Comparison of ENCODE assay signal across 10 cellular contexts in the genomic region with DNA sequence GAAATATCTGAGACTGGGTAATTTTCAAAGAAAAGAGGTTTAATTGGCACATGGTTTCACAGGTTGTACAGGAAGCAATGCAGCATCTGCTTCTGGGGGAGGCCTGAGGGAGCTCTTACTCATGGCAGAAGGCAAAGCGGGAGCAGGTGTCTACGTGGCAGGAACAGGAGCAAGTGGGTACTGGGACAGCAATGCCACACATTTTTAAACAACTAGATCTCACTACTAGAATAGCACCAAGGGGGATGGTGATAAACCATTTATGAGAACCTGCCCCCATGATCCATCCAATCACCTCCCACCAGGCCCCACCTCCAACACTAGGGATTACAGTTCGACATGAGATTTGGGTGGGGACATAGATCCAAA. TPM values are rescaled to one million over a fixed set of nuclear protein-coding genes. Genes with fewer than 3 reads are reported as not detected.
A peak's percentile ranks its signal among the peaks of the same experiment; 100 is the strongest.
DNase-seq lines count a peak whose midpoint lies in the region; ATAC-seq and TF ChIP-seq lines count a peak whose summit lies in the region.
"Had no signal": no experiment of that assay in that cellular context is flagged by ENCODE, and none has a peak within 500 bp of the region (broad histone marks: within the 10 kb centered on the region; RNA-seq: fewer than 3 reads in every experiment).

No MANE protein-coding gene starts in this region.

- H4K20me1 ChIP-seq in SK-N-SH (ENCODE audit: insufficient read depth) = no peaks in the 10 kb centered on the region

- H3K9ac ChIP-seq in SK-N-SH = no peak overlapping the region

- DNase-seq in SK-N-SH = no peak
- DNase-seq in activated T-helper 9 cell treated with anti-CD3 and anti-CD28 coated beads, Interleukin-2, amount 50 U/mL, for 16 hours (ENCODE audit: low read depth) = peak; percentile 3
- peak; percentile 8 to 18 for DNase-seq in stimulated activated CD4-positive, alpha-beta T cell treated with anti-CD3 and anti-CD28 coated beads, Interleukin-4, amount 100 ng/mL, for 4 hours
- DNase-seq in NCI-H345 (lab: John Stamatoyannopoulos, UW) = no peak
- no peak for DNase-seq in NCI-H2081 (lab: John Stamatoyannopoulos, UW)

- no peak for TF ChIP-seq CTCF in SK-N-SH (IDR thresholded peaks at IDR 0.05)

- POLR2A ChIA-PET in SK-N-SH (lab: Yijun Ruan, JAX) = no interaction called here

- H3K4me2 ChIP-seq in SK-N-SH = no peak overlapping the region
- H3K4me2 ChIP-seq: A549 had no signal

- no peaks in the 10 kb centered on the region for H3K79me2 ChIP-seq in SK-N-SH (ENCODE audit: insufficient read depth)

- TF ChIP-seq RAD21 in SK-N-SH (IDR thresholded peaks at IDR 0.05; ENCODE audit: low read length) = no peak

- no peak for TF ChIP-seq EP300 in SK-N-SH (IDR thresholded peaks at IDR 0.05; ENCODE audit: borderline replicate concordance in 1 of 2, low read depth in 1 of 2, low read length in 1 of 2)

- 69% methylated on average over 3 of the region's 3 CpGs for WGBS in SK-N-SH (ENCODE audit: low lambda C conversion rate)

- peaks cover 12% of the 10 kb centered on the region for H3F3A ChIP-seq in SK-N-SH (replicated peaks; ENCODE audit: insufficient read depth)

- peaks cover 0 to 12% of the 10 kb centered on the region in 2 experiments; a peak in 2 of 4 replicates for H3K4me1 ChIP-seq in SK-N-SH (ENCODE audit: control insufficient read depth in 1 of 2, insufficient read depth in 2 of 2, low read depth in 1 of 2, low read length in 1 of 2)
- H3K4me1 ChIP-seq: A549 had no signal

- H3K4me3 ChIP-seq in SK-N-SH (ENCODE audit: low read depth in 2 of 2, low read length in 1 of 2) = no peak overlapping the region
- H3K4me3 ChIP-seq: A549, heart left ventricle had no signal

- peak overlapping the region; percentile 84 for H2AFZ ChIP-seq in SK-N-SH (ENCODE audit: low read depth)

- H3K36me3 ChIP-seq in SK-N-SH (replicated peaks in 1 of 2; ENCODE audit: control insufficient read depth in 1 of 2, insufficient read depth in 2 of 2, low read length in 1 of 2) = no peaks in the 10 kb centered on the region
- H3K36me3 ChIP-seq: heart left ventricle had no signal

- no peaks in the 10 kb centered on the region for H3K9me2 ChIP-seq in SK-N-SH

- peak overlapping the region in 1 of 2 experiments; percentile 64; a peak in 2 of 4 replicates for H3K27ac ChIP-seq in SK-N-SH (ENCODE audit: low read depth in 2 of 2, low read length in 1 of 2)
- H3K27ac ChIP-seq: A549 had no signal

- H3K27me3 ChIP-seq in SK-N-SH (ENCODE audit: insufficient read depth) = no peaks in the 10 kb centered on the region
- H3K27me3 ChIP-seq: heart left ventricle had no signal

- no peaks in the 10 kb centered on the region for H3K9me3 ChIP-seq in SK-N-SH
- H3K9me3 ChIP-seq: A549, heart left ventricle had no signal

- CTCF ChIA-PET in SK-N-SH (lab: Yijun Ruan, JAX) = interaction anchor here (1.5 to 3.4 kb wide), 2 partner anchors 293 to 295 kb away, joined by 4 to 17 read pairs; no protein-coding TSS in a partner anchor

- ATAC-seq in SK-N-SH treated with all-trans-retinoic acid at 6 μM for 48 hours (no peak), HG03108 (IDR thresholded peaks at IDR 0.05; ENCODE audit: unreplicated experiment) (peak; percentile 31), HG03469 (IDR thresholded peaks at IDR 0.05; ENCODE audit: unreplicated experiment) (no peak)
- ATAC-seq: A549 had no signal

TF ChIP-seq in SK-N-SH, 30 proteins besides CTCF, POLR2A, EP300 and RAD21 (continues in another document):
- no peak for TF ChIP-seq FOSL2 (IDR thresholded peaks at IDR 0.05; ENCODE audit: borderline replicate concordance, low read depth)
- TF ChIP-seq, protein P1, sequence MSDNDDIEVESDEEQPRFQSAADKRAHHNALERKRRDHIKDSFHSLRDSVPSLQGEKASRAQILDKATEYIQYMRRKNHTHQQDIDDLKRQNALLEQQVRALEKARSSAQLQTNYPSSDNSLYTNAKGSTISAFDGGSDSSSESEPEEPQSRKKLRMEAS (IDR thresholded peaks at IDR 0.05; ENCODE audit: low read depth) = no peak
- TF ChIP-seq, protein P2, sequence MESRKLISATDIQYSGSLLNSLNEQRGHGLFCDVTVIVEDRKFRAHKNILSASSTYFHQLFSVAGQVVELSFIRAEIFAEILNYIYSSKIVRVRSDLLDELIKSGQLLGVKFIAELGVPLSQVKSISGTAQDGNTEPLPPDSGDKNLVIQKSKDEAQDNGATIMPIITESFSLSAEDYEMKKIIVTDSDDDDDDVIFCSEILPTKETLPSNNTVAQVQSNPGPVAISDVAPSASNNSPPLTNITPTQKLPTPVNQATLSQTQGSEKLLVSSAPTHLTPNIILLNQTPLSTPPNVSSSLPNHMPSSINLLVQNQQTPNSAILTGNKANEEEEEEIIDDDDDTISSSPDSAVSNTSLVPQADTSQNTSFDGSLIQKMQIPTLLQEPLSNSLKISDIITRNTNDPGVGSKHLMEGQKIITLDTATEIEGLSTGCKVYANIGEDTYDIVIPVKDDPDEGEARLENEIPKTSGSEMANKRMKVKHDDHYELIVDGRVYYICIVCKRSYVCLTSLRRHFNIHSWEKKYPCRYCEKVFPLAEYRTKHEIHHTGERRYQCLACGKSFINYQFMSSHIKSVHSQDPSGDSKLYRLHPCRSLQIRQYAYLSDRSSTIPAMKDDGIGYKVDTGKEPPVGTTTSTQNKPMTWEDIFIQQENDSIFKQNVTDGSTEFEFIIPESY (IDR thresholded peaks at IDR 0.05; ENCODE audit: borderline replicate concordance, low read depth) = no peak
- no peak for TF ChIP-seq POLR2AphosphoS5 (IDR thresholded peaks at IDR 0.05; ENCODE audit: low read depth, low read length)
- TF ChIP-seq GATA2 (CRISPR knock-in tag; IDR thresholded peaks at IDR 0.05) = no peak
- no peak for TF ChIP-seq YY1 (IDR thresholded peaks at IDR 0.05; ENCODE audit: low read depth)
- no peak for TF ChIP-seq ELF1 (IDR thresholded peaks at IDR 0.05)

TF ChIP-seq in SK-N-SH treated with all-trans-retinoic acid at 6 μM for 48 hours, 23 proteins besides CTCF, POLR2A, EP300 and RAD21 (continues in another document):
- TF ChIP-seq ZFP3 (CRISPR knock-in tag; IDR thresholded peaks at IDR 0.05) (no peak), ZC3H10 (CRISPR knock-in tag; IDR thresholded peaks at IDR 0.05) (no peak), TOX (CRISPR knock-in tag; IDR thresholded peaks at IDR 0.05; ENCODE audit: borderline replicate concordance) (no peak), RARB (CRISPR knock-in tag; IDR thresholded peaks at IDR 0.05) (no peak), PPARA (CRISPR knock-in tag; IDR thresholded peaks at IDR 0.05; ENCODE audit: borderline replicate concordance) (no peak), ZNF70 (CRISPR knock-in tag; IDR thresholded peaks at IDR 0.05) (no peak), ARNTL (CRISPR knock-in tag; IDR thresholded peaks at IDR 0.05; ENCODE audit: borderline replicate concordance, low read depth) (no peak), CSDC2 (CRISPR knock-in tag; IDR thresholded peaks at IDR 0.05) (no peak), OSR1 (CRISPR knock-in tag; IDR thresholded peaks at IDR 0.05) (no peak), ZNF565 (CRISPR knock-in tag; conservative IDR thresholded peaks at IDR 0.05; ENCODE audit: low read depth) (no peak)
- TF ChIP-seq, protein P3, sequence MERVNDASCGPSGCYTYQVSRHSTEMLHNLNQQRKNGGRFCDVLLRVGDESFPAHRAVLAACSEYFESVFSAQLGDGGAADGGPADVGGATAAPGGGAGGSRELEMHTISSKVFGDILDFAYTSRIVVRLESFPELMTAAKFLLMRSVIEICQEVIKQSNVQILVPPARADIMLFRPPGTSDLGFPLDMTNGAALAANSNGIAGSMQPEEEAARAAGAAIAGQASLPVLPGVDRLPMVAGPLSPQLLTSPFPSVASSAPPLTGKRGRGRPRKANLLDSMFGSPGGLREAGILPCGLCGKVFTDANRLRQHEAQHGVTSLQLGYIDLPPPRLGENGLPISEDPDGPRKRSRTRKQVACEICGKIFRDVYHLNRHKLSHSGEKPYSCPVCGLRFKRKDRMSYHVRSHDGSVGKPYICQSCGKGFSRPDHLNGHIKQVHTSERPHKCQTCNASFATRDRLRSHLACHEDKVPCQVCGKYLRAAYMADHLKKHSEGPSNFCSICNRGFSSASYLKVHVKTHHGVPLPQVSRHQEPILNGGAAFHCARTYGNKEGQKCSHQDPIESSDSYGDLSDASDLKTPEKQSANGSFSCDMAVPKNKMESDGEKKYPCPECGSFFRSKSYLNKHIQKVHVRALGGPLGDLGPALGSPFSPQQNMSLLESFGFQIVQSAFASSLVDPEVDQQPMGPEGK (CRISPR knock-in tag; IDR thresholded peaks at IDR 0.05; ENCODE audit: borderline replicate concordance) = no peak
- TF ChIP-seq, protein P4, sequence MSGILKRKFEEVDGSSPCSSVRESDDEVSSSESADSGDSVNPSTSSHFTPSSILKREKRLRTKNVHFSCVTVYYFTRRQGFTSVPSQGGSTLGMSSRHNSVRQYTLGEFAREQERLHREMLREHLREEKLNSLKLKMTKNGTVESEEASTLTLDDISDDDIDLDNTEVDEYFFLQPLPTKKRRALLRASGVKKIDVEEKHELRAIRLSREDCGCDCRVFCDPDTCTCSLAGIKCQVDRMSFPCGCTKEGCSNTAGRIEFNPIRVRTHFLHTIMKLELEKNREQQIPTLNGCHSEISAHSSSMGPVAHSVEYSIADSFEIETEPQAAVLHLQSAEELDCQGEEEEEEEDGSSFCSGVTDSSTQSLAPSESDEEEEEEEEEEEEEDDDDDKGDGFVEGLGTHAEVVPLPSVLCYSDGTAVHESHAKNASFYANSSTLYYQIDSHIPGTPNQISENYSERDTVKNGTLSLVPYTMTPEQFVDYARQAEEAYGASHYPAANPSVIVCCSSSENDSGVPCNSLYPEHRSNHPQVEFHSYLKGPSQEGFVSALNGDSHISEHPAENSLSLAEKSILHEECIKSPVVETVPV (CRISPR knock-in tag; IDR thresholded peaks at IDR 0.05) = no peak
- TF ChIP-seq, protein P5, sequence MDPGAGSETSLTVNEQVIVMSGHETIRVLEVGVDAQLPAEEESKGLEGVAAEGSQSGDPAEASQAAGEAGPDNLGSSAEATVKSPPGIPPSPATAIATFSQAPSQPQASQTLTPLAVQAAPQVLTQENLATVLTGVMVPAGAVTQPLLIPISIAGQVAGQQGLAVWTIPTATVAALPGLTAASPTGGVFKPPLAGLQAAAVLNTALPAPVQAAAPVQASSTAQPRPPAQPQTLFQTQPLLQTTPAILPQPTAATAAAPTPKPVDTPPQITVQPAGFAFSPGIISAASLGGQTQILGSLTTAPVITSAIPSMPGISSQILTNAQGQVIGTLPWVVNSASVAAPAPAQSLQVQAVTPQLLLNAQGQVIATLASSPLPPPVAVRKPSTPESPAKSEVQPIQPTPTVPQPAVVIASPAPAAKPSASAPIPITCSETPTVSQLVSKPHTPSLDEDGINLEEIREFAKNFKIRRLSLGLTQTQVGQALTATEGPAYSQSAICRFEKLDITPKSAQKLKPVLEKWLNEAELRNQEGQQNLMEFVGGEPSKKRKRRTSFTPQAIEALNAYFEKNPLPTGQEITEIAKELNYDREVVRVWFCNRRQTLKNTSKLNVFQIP (CRISPR knock-in tag; IDR thresholded peaks at IDR 0.05; ENCODE audit: borderline replicate concordance, low read depth) = no peak

RNA-seq across cellular contexts. Expression of a gene that starts 47.6 kb away (rescaled TPM):
- polyA plus RNA-seq in SK-N-SH (2012; rRNA removed) = 2.2 and 2.9 TPM in 2 replicates
- polyA plus RNA-seq in SK-N-SH (2012; cell fraction: cytosol; rRNA removed) = 3.5 and 5.0 TPM in 2 replicates
- polyA plus RNA-seq in SK-N-SH (2012; cell fraction: nucleus; rRNA removed) = 1.1 and 1.7 TPM in 2 replicates

RNA-seq across cellular contexts. Expression of a gene that starts 50.7 kb away (rescaled TPM):
- polyA plus RNA-seq in SK-N-SH (2012; rRNA removed) = 18.9 and 24.9 TPM in 2 replicates
- 19.0 and 22.7 TPM in 2 replicates for polyA plus RNA-seq in SK-N-SH (2012; cell fraction: cytosol; rRNA removed)
- polyA plus RNA-seq in SK-N-SH (2012; cell fraction: nucleus; rRNA removed) = 33.5 and 64.3 TPM in 2 replicates

Comparison
In these comparisons a context has a peak if more than half of its experiments do, and no peak if none do; other contexts are left out.
1. DNase-seq: peak in activated T-helper 9 cell treated with anti-CD3 and anti-CD28 coated beads, Interleukin-2, amount 50 U/mL, for 16 hours (single experiment) and stimulated activated CD4-positive, alpha-beta T cell treated with anti-CD3 and anti-CD28 coated beads, Interleukin-4, amount 100 ng/mL, for 4 hours (2 of 2); none in SK-N-SH (single experiment), NCI-H345 (single experiment) and NCI-H2081 (0 of 2).